In genomic region chr2:75609937-75610508, GRCh38 we compare ENCODE assay signal across 19 cellular contexts. TPM values are rescaled to one million over a fixed set of nuclear protein-coding genes. Genes with fewer than 3 reads are reported as not detected.
DNase-seq lines count a peak whose midpoint lies in the region; ATAC-seq and TF ChIP-seq lines count a peak whose summit lies in the region.
"Had no signal": no experiment of that assay in that cellular context is flagged by ENCODE, and none has a peak within 500 bp of the region (broad histone marks: within the 10 kb centered on the region; RNA-seq: fewer than 3 reads in every experiment).

No MANE protein-coding gene starts in this region.

- H2AK9ac ChIP-seq in IMR-90 (replicated peaks; ENCODE audit: low read depth, low read length, poor library complexity): no peak overlapping the region

- H3K79me2 ChIP-seq in DND-41 (ENCODE audit: insufficient read depth, low read length) (no peaks in the 10 kb centered on the region), neural progenitor cell (ENCODE audit: low read depth) (no peaks in the 10 kb centered on the region)

- no peak overlapping the region for H3K4me2 ChIP-seq in DND-41 (ENCODE audit: insufficient read depth, low read length)
- H3K4me2 ChIP-seq in IMR-90 (ENCODE audit: low read depth, low read length): no peak overlapping the region
- no peak overlapping the region for H3K4me2 ChIP-seq in neural progenitor cell
- H3K4me2 ChIP-seq: GM23338, KMS-11 had no signal

- no peak overlapping the region for H3K14ac ChIP-seq in IMR-90 (replicated peaks; ENCODE audit: low read depth, low read length)

- WGBS in IMR-90 (ENCODE audit: extremely low coverage in 2 of 2, insufficient read length in 1 of 2), 2 experiments: 66% methylated on average over 5 of the region's 7 CpGs; no CpG with 5 or more reads in 1 of the 2 experiments

- in situ Hi-C loops in IMR-90 (cut with MboI; ENCODE audit: low sequenced_read_pairs) (loop anchor here (5.0 to 25.0 kb wide), 5 partner anchors 48 to 923 kb away; partner anchors contain the start of gene EVA1A), astrocyte of the spinal cord (cut with HindIII; ENCODE audit: low sequenced_read_pairs) (no loop called here)

- H3K9me1 ChIP-seq in IMR-90 (ENCODE audit: insufficient read depth, low read length): peaks cover 14% of the 10 kb centered on the region

- H4K5ac ChIP-seq in IMR-90 (ENCODE audit: low read depth, low read length): no peak overlapping the region

- no peak for TF ChIP-seq POLR2A in IMR-90 (IDR thresholded peaks at IDR 0.05; ENCODE audit: low read depth, low read length)
- no peak for TF ChIP-seq POLR2A in GM18505 (IDR thresholded peaks at IDR 0.05; ENCODE audit: borderline replicate concordance, extremely low read depth, insufficient read depth, insufficient read length)

- POLR2A ChIA-PET in IMR-90 (lab: Charles Lee; ENCODE audit: unreplicated experiment): no interaction called here

- H3K27ac Mint-ChIP-seq in neural progenitor cell: peak overlapping the region; percentile 8
- H3K27ac Mint-ChIP-seq: GM23338 had no signal

- ATAC-seq in DND-41 (ENCODE audit: insufficient read depth, low read depth) (peak; percentile 65), IMR-90 (ENCODE audit: low read depth) (no peak), Right ventricle myocardium inferior (no peak), GM18505 (IDR thresholded peaks at IDR 0.05; ENCODE audit: unreplicated experiment) (no peak)
- ATAC-seq: GM23338, SK-N-SH treated with all-trans-retinoic acid at 6 μM for 48 hours had no signal

- H3K4me1 ChIP-seq in DND-41 (ENCODE audit: insufficient read depth, low read length) (peaks cover 26% of the 10 kb centered on the region), IMR-90 (ENCODE audit: control insufficient read depth, insufficient read depth, low read length) (peaks cover 13% of the 10 kb centered on the region), neural progenitor cell (peaks cover 18% of the 10 kb centered on the region)

- CTCF ChIA-PET in IMR-90 (lab: Yijun Ruan, JAX): interaction anchor here (0.6 to 3.5 kb wide), 4 partner anchors 10 to 190 kb away, joined by 3 to 36 read pairs (median 8); no protein-coding TSS in a partner anchor

- no peak overlapping the region for H3K23ac ChIP-seq in IMR-90 (ENCODE audit: low read depth, low read length)

- no TSS peak for BruUV-seq in IMR-90 (replicated peaks; lab: Mats Ljungman, UMichigan)

- H2AFZ ChIP-seq in DND-41 (ENCODE audit: low read depth, low read length) (no peak overlapping the region), IMR-90 (replicated peaks; ENCODE audit: low read length, poor library complexity) (no peak overlapping the region), neural progenitor cell (replicated peaks) (no peak overlapping the region)
- H2AFZ ChIP-seq: GM23338 had no signal

- H2BK15ac ChIP-seq in IMR-90 (ENCODE audit: low read depth, low read length): no peak overlapping the region

- no peaks in the 10 kb centered on the region for H3K27me3 ChIP-seq in DND-41 (ENCODE audit: insufficient read depth, low read length, poor library complexity)
- H3K27me3 ChIP-seq in IMR-90 (ENCODE audit: control insufficient read depth, insufficient read depth, low read length): peaks cover 24% of the 10 kb centered on the region
- peaks cover 5% of the 10 kb centered on the region for H3K27me3 ChIP-seq in neural progenitor cell

- H3K9me3 Mint-ChIP-seq in neural progenitor cell: peaks cover 13% of the 10 kb centered on the region
- H3K9me3 Mint-ChIP-seq: GM23338 had no signal

- peaks cover 5% of the 10 kb centered on the region for H3K36me3 Mint-ChIP-seq in neural progenitor cell

- peaks cover 16% of the 10 kb centered on the region for H3K27me3 Mint-ChIP-seq in neural progenitor cell (ENCODE audit: insufficient read depth, low read depth)

- H3K9ac ChIP-seq in DND-41 (ENCODE audit: low read depth, low read length) (no peak overlapping the region), IMR-90 (ENCODE audit: low read depth, low read length) (no peak overlapping the region), neural progenitor cell (no peak overlapping the region)
- H3K9ac ChIP-seq: KMS-11 had no signal

- no peak overlapping the region for H3K4me3 ChIP-seq in DND-41 (ENCODE audit: low read depth in 1 of 2, low read length in 2 of 2)
- H3K4me3 ChIP-seq in IMR-90 (ENCODE audit: insufficient read depth, low read depth, low read length): no peak overlapping the region
- H3K4me3 ChIP-seq in astrocyte of the spinal cord (ENCODE audit: low read depth, low read length): no peak overlapping the region
- H3K4me3 ChIP-seq in neural progenitor cell: no peak overlapping the region
- H3K4me3 ChIP-seq: GM23338 had no signal

- H3K36me3 ChIP-seq in DND-41 (ENCODE audit: insufficient read depth, low read length): no peaks in the 10 kb centered on the region
- no peaks in the 10 kb centered on the region for H3K36me3 ChIP-seq in IMR-90 (ENCODE audit: control insufficient read depth, insufficient read depth, low read length)
- no peaks in the 10 kb centered on the region for H3K36me3 ChIP-seq in neural progenitor cell

- no peak overlapping the region for H3K4ac ChIP-seq in IMR-90 (ENCODE audit: low read depth, low read length)

- dilution Hi-C loops in IMR-90 (cut with HindIII; ENCODE audit: low sequenced_read_pairs, unreplicated experiment): no loop called here

- peaks cover 0 to 15% of the 10 kb centered on the region in 2 experiments; a peak in 2 of 4 replicates for H3K79me1 ChIP-seq in IMR-90 (ENCODE audit: low read depth in 1 of 2, low read length in 2 of 2)

- H4K8ac ChIP-seq in IMR-90 (ENCODE audit: low read depth in 2 of 2, low read length in 2 of 2): no peak overlapping the region

- TF ChIP-seq CTCF in DND-41 (IDR thresholded peaks at IDR 0.05; ENCODE audit: borderline replicate concordance, extremely low read depth, low read length, poor library complexity, severe bottlenecking) (no peak), IMR-90 (conservative IDR thresholded peaks at IDR 0.05; ENCODE audit: low read depth, low read length) (no peak), astrocyte of the spinal cord (IDR thresholded peaks at IDR 0.05; ENCODE audit: low read depth, low read length) (no peak), neural progenitor cell (IDR thresholded peaks at IDR 0.05) (no peak), GM10266 (IDR thresholded peaks at IDR 0.05; ENCODE audit: control insufficient read depth, insufficient read depth, low read depth, missing control alignments) (no peak)

- no peak overlapping the region for H2BK20ac ChIP-seq in IMR-90 (ENCODE audit: low read depth, low read length)

- DNase-seq in DND-41 (peak; percentile 43), IMR-90 (peak; percentile 36), astrocyte of the spinal cord (ENCODE audit: low read depth, low spot score) (peak; percentile 79), neural progenitor cell (ENCODE audit: low spot score) (no peak), GM10266 (ENCODE audit: extremely low spot score) (no peak), Right ventricle myocardium inferior (ENCODE audit: missing footprints) (no peak), ecto neural progenitor cell (ENCODE audit: low spot score) (no peak)
- DNase-seq: DMS79 treated with DMSO at 0.1 percent for 48 hours, NCI-H1436 treated with DMSO at 0.1 percent for 48 hours, NCI-H2029 treated with DMSO at 0.1 percent for 48 hours, NCI-H2171, NCI-H446, NCI-H69, SIG-M5, T-helper 1 cell had no signal

- no peak overlapping the region for H4K91ac ChIP-seq in IMR-90 (ENCODE audit: insufficient read depth, low read depth, low read length)

- no peak overlapping the region for H3K56ac ChIP-seq in IMR-90 (ENCODE audit: extremely low read depth, insufficient read depth, low read length)

- no peak overlapping the region for H2AK5ac ChIP-seq in IMR-90 (ENCODE audit: low read depth, low read length)

- no peak overlapping the region for H3K4me3 Mint-ChIP-seq in neural progenitor cell
- H3K4me3 Mint-ChIP-seq: GM23338 had no signal

- no peaks in the 10 kb centered on the region for H4K20me1 ChIP-seq in DND-41 (ENCODE audit: insufficient read depth, low read length)
- no peaks in the 10 kb centered on the region for H4K20me1 ChIP-seq in IMR-90 (ENCODE audit: insufficient read depth, low read length)
- no peaks in the 10 kb centered on the region for H4K20me1 ChIP-seq in neural progenitor cell (ENCODE audit: low read depth)

- H3K9me3 ChIP-seq in DND-41 (ENCODE audit: insufficient read depth, low read length, severe bottlenecking): no peaks in the 10 kb centered on the region
- H3K9me3 ChIP-seq in IMR-90 (ENCODE audit: control insufficient read depth, insufficient read depth, low read length): no peaks in the 10 kb centered on the region
- no peaks in the 10 kb centered on the region for H3K9me3 ChIP-seq in neural progenitor cell (ENCODE audit: low read depth)

- intact Hi-C loops in IMR-90 (cut with micrococcal nuclease) (loop anchor here (1.0 to 5.0 kb wide), 3 partner anchors 145 to 693 kb away; partner anchors contain the start of gene TACR1), Right ventricle myocardium inferior (cut with DNase I) (loop anchor here (1.0 to 10.0 kb wide), 3 partner anchors 145 to 905 kb away; no protein-coding TSS in a partner anchor)

- peaks cover 46% of the 10 kb centered on the region for H3K4me1 Mint-ChIP-seq in neural progenitor cell

- no peak overlapping the region for H3K18ac ChIP-seq in IMR-90 (ENCODE audit: low read depth, low read length)

- H3K27ac ChIP-seq in DND-41 (ENCODE audit: low read length) (no peak overlapping the region), IMR-90 (ENCODE audit: insufficient read depth, low read length) (no peak overlapping the region), neural progenitor cell (no peak overlapping the region)
- H3K27ac ChIP-seq: KMS-11 had no signal

- no peak overlapping the region for H2BK5ac ChIP-seq in IMR-90 (ENCODE audit: low read depth, low read length, poor library complexity, severe bottlenecking)

- no peak overlapping the region for H2BK120ac ChIP-seq in IMR-90 (ENCODE audit: low read depth, low read length)

- peaks cover 8% of the 10 kb centered on the region for H3F3A ChIP-seq in neural progenitor cell (ENCODE audit: low read depth)

- TF ChIP-seq RAD21 in IMR-90 (IDR thresholded peaks at IDR 0.05; ENCODE audit: low read length): no peak

TF ChIP-seq in IMR-90, 13 proteins besides CTCF, POLR2A, EP300 and RAD21 (continues in another document):
- TF ChIP-seq MXI1 (IDR thresholded peaks at IDR 0.05; ENCODE audit: borderline replicate concordance, low read depth, low read length): no peak
- no peak for TF ChIP-seq BHLHE40 (IDR thresholded peaks at IDR 0.05; ENCODE audit: low read depth, low read length)
- no peak for TF ChIP-seq CHD1 (IDR thresholded peaks at IDR 0.05; ENCODE audit: low read depth, low read length)

RNA-seq across cellular contexts. Expression of gene MRPL19, which starts 36.6 kb away (rescaled TPM):
- 28.5 and 48.0 TPM in 2 replicates for total RNA-seq in IMR-90 (2012; rRNA removed)
- polyA plus RNA-seq in IMR-90 (2012; rRNA removed): 23.4 and 24.8 TPM in 2 replicates
- polyA plus RNA-seq in IMR-90 (2012; cell fraction: cytosol; rRNA removed): 16.8 and 33.2 TPM in 2 replicates
- 3.4 and 5.3 TPM in 2 replicates for polyA plus RNA-seq in IMR-90 (2012; cell fraction: nucleus; rRNA removed; ENCODE audit: low replicate concordance)
- total RNA-seq in neural progenitor cell (ENCODE audit: low replicate concordance): 51.7 and 80.4 TPM in 2 replicates
- total RNA-seq in Right ventricle myocardium inferior: 53.9 TPM

RNA-seq across cellular contexts. Expression of gene EVA1A, which starts 49.3 kb away (rescaled TPM):
- 89.2 and 93.7 TPM in 2 replicates for total RNA-seq in IMR-90 (2012; rRNA removed)
- polyA plus RNA-seq in IMR-90 (2012; rRNA removed): 54.5 and 61.6 TPM in 2 replicates
- 71.6 and 118 TPM in 2 replicates for polyA plus RNA-seq in IMR-90 (2012; cell fraction: cytosol; rRNA removed)
- polyA plus RNA-seq in IMR-90 (2012; cell fraction: nucleus; rRNA removed; ENCODE audit: low replicate concordance): 36.3 and 66.6 TPM in 2 replicates
- 2.8 and 3.6 TPM in 2 replicates for total RNA-seq in neural progenitor cell (ENCODE audit: low replicate concordance)
- total RNA-seq in Right ventricle myocardium inferior: 0.84 TPM

Comparison
In these comparisons a context has a peak if more than half of its experiments do, and no peak if none do; other contexts are left out.
1. DNase-seq: peak in DND-41 (single experiment), IMR-90 (single experiment) and astrocyte of the spinal cord (single experiment); none in neural progenitor cell (single experiment), GM10266 (single experiment), Right ventricle myocardium inferior (single experiment) and ecto neural progenitor cell (single experiment).
2. RNA of gene EVA1A, which starts 49.3 kb away (total RNA-seq): 89.2 to 93.7 TPM in IMR-90; 2.8 to 3.6 TPM in neural progenitor cell and 0.84 TPM in Right ventricle myocardium inferior (single experiment); every median in the first group is over 10 times any median in the second.